1 cellular context compared by ENCODE assay signal in the genomic region with DNA sequence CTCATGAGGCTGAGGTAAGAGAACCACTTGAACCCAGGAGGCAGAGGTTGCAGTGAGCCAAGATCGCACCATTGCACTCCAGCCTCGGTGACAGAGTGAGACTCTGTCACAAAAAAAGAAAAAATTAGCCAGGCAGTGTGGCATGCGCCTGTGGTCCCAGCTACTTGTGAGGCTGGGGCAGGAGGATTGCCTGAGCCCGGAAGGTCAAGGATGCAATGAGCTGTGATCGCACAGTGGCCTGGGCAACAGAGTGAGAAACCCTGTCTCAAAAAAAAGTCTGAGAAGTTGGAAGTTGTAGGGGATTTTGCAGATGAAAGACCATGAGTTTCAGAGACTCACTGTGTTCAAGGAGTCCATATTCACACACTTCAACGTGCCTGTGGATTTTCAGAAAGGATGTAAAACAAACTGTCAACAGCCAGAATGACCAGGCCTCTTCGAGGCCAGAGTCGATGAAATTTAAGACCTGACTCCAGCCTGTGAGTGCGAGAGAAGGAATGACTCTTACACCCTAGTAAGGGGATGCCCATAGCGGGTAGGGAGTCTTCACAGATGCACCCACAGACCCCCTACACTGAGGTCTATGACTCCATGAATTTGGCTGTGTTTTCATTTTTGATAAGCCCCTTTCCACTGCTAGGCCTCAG.
TF ChIP-seq lines count a peak whose summit lies in the region.

No MANE protein-coding gene starts in this region.

TF ChIP-seq in IMR-90, 13 proteins besides CTCF, POLR2A, EP300 and RAD21:
- no peak for TF ChIP-seq RFX5 (IDR thresholded peaks at IDR 0.05; ENCODE audit: low read depth, low read length)
- TF ChIP-seq RCOR1 (IDR thresholded peaks at IDR 0.05; ENCODE audit: insufficient replicate concordance, low read length) = no peak
- no peak for TF ChIP-seq MAFK (IDR thresholded peaks at IDR 0.05; ENCODE audit: low read depth, low read length)
- no peak for TF ChIP-seq MXI1 (IDR thresholded peaks at IDR 0.05; ENCODE audit: borderline replicate concordance, low read depth, low read length)
- TF ChIP-seq NFE2L2 (IDR thresholded peaks at IDR 0.05; ENCODE audit: low read depth, low read length) = no peak
- no peak for TF ChIP-seq CEBPB (IDR thresholded peaks at IDR 0.05; ENCODE audit: low read depth, low read length)
- TF ChIP-seq CHD1 (IDR thresholded peaks at IDR 0.05; ENCODE audit: low read depth, low read length) = no peak
- TF ChIP-seq, protein P1, sequence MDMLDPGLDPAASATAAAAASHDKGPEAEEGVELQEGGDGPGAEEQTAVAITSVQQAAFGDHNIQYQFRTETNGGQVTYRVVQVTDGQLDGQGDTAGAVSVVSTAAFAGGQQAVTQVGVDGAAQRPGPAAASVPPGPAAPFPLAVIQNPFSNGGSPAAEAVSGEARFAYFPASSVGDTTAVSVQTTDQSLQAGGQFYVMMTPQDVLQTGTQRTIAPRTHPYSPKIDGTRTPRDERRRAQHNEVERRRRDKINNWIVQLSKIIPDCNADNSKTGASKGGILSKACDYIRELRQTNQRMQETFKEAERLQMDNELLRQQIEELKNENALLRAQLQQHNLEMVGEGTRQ (IDR thresholded peaks at IDR 0.05; ENCODE audit: low read depth, low read length) = no peak
TF ChIP-seq in IMR-90: peak in this region for 0.
